20 cellular contexts compared by ENCODE assay signal in genomic region chr10:77788496-77789010, GRCh38.
"Had no signal": no experiment of that assay in that cellular context is flagged by ENCODE, and none has a peak within 500 bp of the region (broad histone marks: within the 10 kb centered on the region; RNA-seq: fewer than 3 reads in every experiment).

No MANE protein-coding gene starts in this region.

- H3K4me3 ChIP-seq: SJCRH30 had no signal

- H3K9me3 ChIP-seq: SJCRH30 had no signal

- H3K27me3 ChIP-seq: SJCRH30 had no signal

- DNase-seq: IMR-90, Kasumi-1, MM.1S, NCI-H1092 treated with DMSO at 0.1 percent for 48 hours, NCI-H1436, NCI-H187 treated with DMSO at 0.1 percent for 48 hours, NCI-H2029 treated with DMSO at 0.1 percent for 48 hours, NCI-H2171 treated with DMSO at 0.1 percent for 48 hours, NCI-H345, NCI-H446 treated with DMSO at 0.1 percent for 48 hours, NCI-H510A treated with DMSO at 0.1 percent for 48 hours, NCI-H69, NCI-H774, RPMI8226, SHP77 treated with DMSO at 0.1 percent for 48 hours, SJCRH30 had no signal

- H3K4me1 ChIP-seq: SJCRH30 had no signal

- ATAC-seq: HepG2, Right ventricle myocardium inferior, SK-N-SH treated with all-trans-retinoic acid at 6 μM for 48 hours had no signal

- H3K27ac ChIP-seq: KMS-11, SJCRH30 had no signal
